Comparison of ENCODE assay signal across 30 cellular contexts in the genomic region with DNA sequence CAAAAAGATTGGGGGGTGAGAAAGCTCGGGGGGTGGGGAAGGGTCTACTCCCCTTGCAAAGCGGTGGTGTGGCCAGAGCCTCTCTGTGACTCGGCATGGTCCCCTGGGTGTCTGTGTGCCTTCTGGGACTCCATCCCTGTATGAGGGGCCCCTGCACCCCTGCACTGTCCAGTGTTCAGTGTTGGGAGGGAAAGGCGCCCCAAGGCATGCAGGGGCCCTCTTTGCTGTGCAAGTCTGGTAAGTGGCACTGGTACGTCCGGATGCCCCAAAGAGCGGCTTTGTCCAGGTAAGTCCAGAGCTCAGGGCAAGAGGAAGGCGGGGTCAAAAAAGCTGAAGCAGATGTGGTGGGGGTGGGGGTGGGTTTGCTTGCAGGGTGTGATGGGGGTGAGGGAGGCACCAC. TPM values are rescaled to one million over a fixed set of nuclear protein-coding genes. Genes with fewer than 3 reads are reported as not detected.
"Had no signal": no experiment of that assay in that cellular context is flagged by ENCODE, and none has a peak within 500 bp of the region (broad histone marks: within the 10 kb centered on the region; RNA-seq: fewer than 3 reads in every experiment).

No MANE protein-coding gene starts in this region.

- H3K27ac Mint-ChIP-seq: activated B cell treated with CpG ODN at 0.5 μM for 24 hours; activated CD4-positive, alpha-beta memory T cell treated with anti-CD3 and anti-CD28 coated beads for 36 hours; activated naive CD4-positive, alpha-beta T cell treated with anti-CD3 and anti-CD28 coated beads for 36 hours; activated naive CD4-positive, alpha-beta T cell treated with anti-CD3 and anti-CD28 coated beads, Interleukin-2, amount 50 U/mL, for 72 hours; activated T-helper 1 cell treated with anti-CD3 and anti-CD28 coated beads, Interleukin-12 subunit alpha, Interleukin-12 subunit beta, Interleukin-2, Interleukin-4 antibody, amounts not matched to agents 30 ng/mL and 10 ng/mL and 1 ng/mL, durations not matched to agents 14 hours and 24 hours and 36 hours had no signal

- H3K27me3 ChIP-seq: brain microvascular endothelial cell had no signal

- H3K36me3 Mint-ChIP-seq: activated CD4-positive, alpha-beta memory T cell treated with anti-CD3 and anti-CD28 coated beads for 36 hours; activated naive CD4-positive, alpha-beta T cell treated with anti-CD3 and anti-CD28 coated beads, Interleukin-2, amount 50 U/mL, for 72 hours had no signal

- H3K9me3 Mint-ChIP-seq: activated CD4-positive, alpha-beta memory T cell treated with anti-CD3 and anti-CD28 coated beads for 36 hours; activated naive CD4-positive, alpha-beta T cell treated with anti-CD3 and anti-CD28 coated beads, Interleukin-2, amount 50 U/mL, for 72 hours; activated T-cell treated with anti-CD3 and anti-CD28 coated beads, Interleukin-2, amount 50 U/mL, for 4 hours; activated T-helper 1 cell treated with anti-CD3 and anti-CD28 coated beads, Interleukin-12 subunit alpha, Interleukin-12 subunit beta, Interleukin-2, Interleukin-4 antibody, amounts not matched to agents 30 ng/mL and 10 ng/mL and 1 ng/mL, durations not matched to agents 14 hours and 24 hours and 36 hours had no signal

- H3K4me1 Mint-ChIP-seq: activated B cell treated with CpG ODN at 0.5 μM for 24 hours had no signal

- H3K4me3 Mint-ChIP-seq: activated B cell treated with CpG ODN at 0.5 μM for 24 hours; activated CD4-positive, alpha-beta memory T cell treated with anti-CD3 and anti-CD28 coated beads for 36 hours; activated naive CD4-positive, alpha-beta T cell treated with anti-CD3 and anti-CD28 coated beads for 36 hours; activated T-cell treated with anti-CD3 and anti-CD28 coated beads, Interleukin-2, amount 50 U/mL, for 4 hours; activated T-helper 1 cell treated with anti-CD3 and anti-CD28 coated beads, Interleukin-12 subunit alpha, Interleukin-12 subunit beta, Interleukin-2, Interleukin-4 antibody, amounts not matched to agents 30 ng/mL and 10 ng/mL and 1 ng/mL, durations not matched to agents 14 hours and 24 hours and 36 hours had no signal

- ATAC-seq: activated naive CD4-positive, alpha-beta T cell treated with anti-CD3 and anti-CD28 coated beads, Interleukin-2, amount 50 U/mL, for 72 hours; activated T-cell treated with anti-CD3 and anti-CD28 coated beads, Interleukin-2, amount 50 U/mL, for 4 hours; K562; Panc1 had no signal

- H3K4me3 ChIP-seq: K562 had no signal

- FAIRE-seq: K562 had no signal

- DNase-seq: activated B cell treated with CpG ODN at 0.5 μM for 24 hours; activated CD4-positive, alpha-beta memory T cell treated with anti-CD3 and anti-CD28 coated beads for 36 hours; activated CD4-positive, alpha-beta T cell treated with anti-CD3 and anti-CD28 coated beads for 4 hours; activated CD4-positive, alpha-beta T cell treated with anti-CD3 and anti-CD28 coated beads, Interleukin-2, amount 50 U/mL, for 1 hour; activated CD4-positive, CD25-positive, alpha-beta regulatory T cell treated with anti-CD3 and anti-CD28 coated beads, Interleukin-2, amount 50 U/mL, for 72 hours; activated CD8-positive, alpha-beta memory T cell treated with anti-CD3 and anti-CD28 coated beads, Interleukin-2, amount 50 U/mL, for 4 hours; activated gamma-delta T cell treated with Interleukin-2 at 50 U/mL for 16 hours; activated naive CD4-positive, alpha-beta T cell treated with anti-CD3 and anti-CD28 coated beads for 36 hours; activated T-cell treated with anti-CD3 and anti-CD28 coated beads for 4 hours; activated T-cell treated with anti-CD3 and anti-CD28 coated beads, Interleukin-2, amount 50 U/mL, for 4 hours; anterior cingulate cortex; brain microvascular endothelial cell; NCI-H1092 treated with DMSO at 0.1 percent for 48 hours; NCI-H1417; NCI-H1694; NCI-H1930; NCI-H2081 treated with DMSO at 0.1 percent for 48 hours; NCI-H226; NCI-H446 treated with DMSO at 0.1 percent for 48 hours; NCI-H524 treated with DMSO at 0.1 percent for 48 hours; SW 1271; T-helper 1 cell; T-helper 2 cell; T-helper 9 cell had no signal

- H3K27ac ChIP-seq: brain microvascular endothelial cell, VCaP had no signal

- H3K27me3 Mint-ChIP-seq: activated B cell treated with CpG ODN at 0.5 μM for 24 hours had no signal

RNA-seq across cellular contexts. Expression of gene RTL1, which starts 23.7 kb away (rescaled TPM):
- total RNA-seq: activated B cell treated with CpG ODN at 0.5 μM for 24 hours; activated CD4-positive, alpha-beta memory T cell treated with anti-CD3 and anti-CD28 coated beads for 36 hours; activated naive CD4-positive, alpha-beta T cell treated with anti-CD3 and anti-CD28 coated beads for 36 hours; activated naive CD4-positive, alpha-beta T cell treated with anti-CD3 and anti-CD28 coated beads, Interleukin-2, amount 50 U/mL, for 72 hours; activated T-cell treated with anti-CD3 and anti-CD28 coated beads, Interleukin-2, amount 50 U/mL, for 4 hours; activated T-helper 1 cell treated with anti-CD3 and anti-CD28 coated beads, Interleukin-12 subunit alpha, Interleukin-12 subunit beta, Interleukin-2, Interleukin-4 antibody, amounts not matched to agents 30 ng/mL and 10 ng/mL and 1 ng/mL, durations not matched to agents 14 hours and 24 hours and 36 hours; K562; RPMI7951 had no signal
- polyA plus RNA-seq: K562 had no signal

RNA-seq across cellular contexts. Expression of gene MEG3, which starts 53.9 kb away (rescaled TPM):
- total RNA-seq: activated B cell treated with CpG ODN at 0.5 μM for 24 hours; activated CD4-positive, alpha-beta memory T cell treated with anti-CD3 and anti-CD28 coated beads for 36 hours; activated naive CD4-positive, alpha-beta T cell treated with anti-CD3 and anti-CD28 coated beads for 36 hours; activated naive CD4-positive, alpha-beta T cell treated with anti-CD3 and anti-CD28 coated beads, Interleukin-2, amount 50 U/mL, for 72 hours; activated T-helper 1 cell treated with anti-CD3 and anti-CD28 coated beads, Interleukin-12 subunit alpha, Interleukin-12 subunit beta, Interleukin-2, Interleukin-4 antibody, amounts not matched to agents 30 ng/mL and 10 ng/mL and 1 ng/mL, durations not matched to agents 14 hours and 24 hours and 36 hours had no signal
